In genomic region chr2:238430781-238431180, GRCh38 we compare ENCODE assay signal across 17 cellular contexts. TPM values are rescaled to one million over a fixed set of nuclear protein-coding genes. Genes with fewer than 3 reads are reported as not detected.
DNase-seq lines count a peak whose midpoint lies in the region; ATAC-seq and TF ChIP-seq lines count a peak whose summit lies in the region.
"Had no signal": no experiment of that assay in that cellular context is flagged by ENCODE, and none has a peak within 500 bp of the region (broad histone marks: within the 10 kb centered on the region; RNA-seq: fewer than 3 reads in every experiment).

No MANE protein-coding gene starts in this region.

- TF ChIP-seq CTCF in CD4-positive, alpha-beta T cell (IDR thresholded peaks at IDR 0.05): no peak
- TF ChIP-seq CTCF in Calu3 (IDR thresholded peaks at IDR 0.05; ENCODE audit: unreplicated experiment): no peak

- no peaks in the 10 kb centered on the region for H3K9me3 ChIP-seq in CD4-positive, alpha-beta T cell (ENCODE audit: control insufficient read depth, low read length)

- H3K36me3 Mint-ChIP-seq in CD4-positive, alpha-beta T cell (ENCODE audit: low read depth): peaks cover 76% of the 10 kb centered on the region
- H3K36me3 Mint-ChIP-seq in Calu3 (ENCODE audit: insufficient read depth, unreplicated experiment): peaks cover 94% of the 10 kb centered on the region
- H3K36me3 Mint-ChIP-seq in activated T-helper 17 cell treated with anti-CD3 and anti-CD28 coated beads, Interleukin-2, amount 50 U/mL, for 72 hours (ENCODE audit: low read depth): peaks cover 66% of the 10 kb centered on the region
- peaks cover 20% of the 10 kb centered on the region for H3K36me3 Mint-ChIP-seq in memory B cell

- no peak overlapping the region for H3K27ac ChIP-seq in CD4-positive, alpha-beta T cell (ENCODE audit: low read depth, low read length)

- H3K27ac Mint-ChIP-seq in CD4-positive, alpha-beta T cell: peak overlapping the region; percentile 75
- H3K27ac Mint-ChIP-seq in Calu3 (ENCODE audit: unreplicated experiment) (peak overlapping the region; percentile 92), memory B cell (peak overlapping the region; percentile 55)
- no peak overlapping the region for H3K27ac Mint-ChIP-seq in activated T-helper 17 cell treated with anti-CD3 and anti-CD28 coated beads, Interleukin-2, amount 50 U/mL, for 72 hours

- H3K9me3 Mint-ChIP-seq in CD4-positive, alpha-beta T cell: no peaks in the 10 kb centered on the region
- H3K9me3 Mint-ChIP-seq in Calu3 (ENCODE audit: low read depth, unreplicated experiment): no peaks in the 10 kb centered on the region
- no peaks in the 10 kb centered on the region for H3K9me3 Mint-ChIP-seq in activated T-helper 17 cell treated with anti-CD3 and anti-CD28 coated beads, Interleukin-2, amount 50 U/mL, for 72 hours
- H3K9me3 Mint-ChIP-seq in memory B cell: no peaks in the 10 kb centered on the region

- no peaks in the 10 kb centered on the region for H3K27me3 ChIP-seq in CD4-positive, alpha-beta T cell (ENCODE audit: control insufficient read depth, insufficient read depth, low read length)
- H3K27me3 ChIP-seq: MG63 had no signal

- peaks cover 68% of the 10 kb centered on the region for H3K4me1 Mint-ChIP-seq in CD4-positive, alpha-beta T cell (ENCODE audit: low read depth)
- H3K4me1 Mint-ChIP-seq in Calu3 (ENCODE audit: low read depth, unreplicated experiment): peaks cover 56% of the 10 kb centered on the region
- peaks cover 18% of the 10 kb centered on the region for H3K4me1 Mint-ChIP-seq in activated T-helper 17 cell treated with anti-CD3 and anti-CD28 coated beads, Interleukin-2, amount 50 U/mL, for 72 hours
- peaks cover 31% of the 10 kb centered on the region for H3K4me1 Mint-ChIP-seq in memory B cell

- peak overlapping the region; percentile 48 for H3K4me3 Mint-ChIP-seq in CD4-positive, alpha-beta T cell
- H3K4me3 Mint-ChIP-seq in Calu3 (ENCODE audit: low read depth, unreplicated experiment): peak overlapping the region; percentile 78
- H3K4me3 Mint-ChIP-seq in activated T-helper 17 cell treated with anti-CD3 and anti-CD28 coated beads, Interleukin-2, amount 50 U/mL, for 72 hours: peak overlapping the region; percentile 33
- no peak overlapping the region for H3K4me3 Mint-ChIP-seq in memory B cell

- CTCF ChIA-PET in CD4-positive, alpha-beta T cell (lab: Charles Lee): no interaction called here
- CTCF ChIA-PET in Calu3 (lab: Charles Lee): no interaction called here

- no TSS peak for BruUV-seq in Calu3 (replicated peaks; lab: Mats Ljungman, UMichigan)

- POLR2A ChIA-PET in CD4-positive, alpha-beta T cell (lab: Charles Lee): no interaction called here

- ATAC-seq in CD4-positive, alpha-beta T cell (ENCODE audit: poor library complexity): no peak
- ATAC-seq in activated T-helper 17 cell treated with anti-CD3 and anti-CD28 coated beads, Interleukin-2, amount 50 U/mL, for 72 hours (replicated peaks): no peak
- ATAC-seq in memory B cell (ENCODE audit: low read depth) (no peak), HG03442 (IDR thresholded peaks at IDR 0.05; ENCODE audit: unreplicated experiment) (no peak)
- ATAC-seq: Panc1, SK-N-SH treated with all-trans-retinoic acid at 6 μM for 48 hours had no signal

- intact Hi-C loops in CD4-positive, alpha-beta T cell (cut with DNase I, micrococcal nuclease): no loop called here
- intact Hi-C loops in Calu3 (cut with micrococcal nuclease; ENCODE audit: unreplicated experiment): loop anchor here (5.0 kb wide), 1 partner anchor 53 kb away; no protein-coding TSS in a partner anchor
- intact Hi-C loops in cardiac septum (cut with DNase I): no loop called here

- H3K27me3 Mint-ChIP-seq in CD4-positive, alpha-beta T cell: no peaks in the 10 kb centered on the region
- no peaks in the 10 kb centered on the region for H3K27me3 Mint-ChIP-seq in Calu3 (ENCODE audit: unreplicated experiment)
- no peaks in the 10 kb centered on the region for H3K27me3 Mint-ChIP-seq in activated T-helper 17 cell treated with anti-CD3 and anti-CD28 coated beads, Interleukin-2, amount 50 U/mL, for 72 hours
- no peaks in the 10 kb centered on the region for H3K27me3 Mint-ChIP-seq in memory B cell
- H3K27me3 Mint-ChIP-seq: B cell; CD4-positive, CD25-positive, alpha-beta regulatory T cell had no signal

- no peak for DNase-seq in CD4-positive, alpha-beta T cell
- DNase-seq in Calu3 (no peak), memory B cell (ENCODE audit: low spot score in 2 of 2) (no peak), cardiac septum (ENCODE audit: low spot score) (no peak), SW 1271 (lab: John Stamatoyannopoulos, UW) (no peak)
- DNase-seq: CD4-positive, CD25-positive, alpha-beta regulatory T cell; HCEC 1CT; MG63; NCI-H1092; NCI-H2081 treated with DMSO at 0.1 percent for 48 hours; NCI-H510A; SHP77 had no signal

RNA-seq across cellular contexts. Expression of gene ASB1, which starts 4.1 kb away (rescaled TPM):
- total RNA-seq in CD4-positive, alpha-beta T cell: 10 to 100 TPM; 14.3 to 19.6 TPM
- total RNA-seq in Calu3 (2022) (64.2 and 71.6 TPM in 2 replicates), cardiac septum (54.8 TPM)
- 10 to 100 TPM; 34.0 to 35.3 TPM for total RNA-seq in activated T-helper 17 cell treated with anti-CD3 and anti-CD28 coated beads, Interleukin-2, amount 50 U/mL, for 72 hours
